Comparison of ENCODE assay signal across 22 cellular contexts in the genomic region with DNA sequence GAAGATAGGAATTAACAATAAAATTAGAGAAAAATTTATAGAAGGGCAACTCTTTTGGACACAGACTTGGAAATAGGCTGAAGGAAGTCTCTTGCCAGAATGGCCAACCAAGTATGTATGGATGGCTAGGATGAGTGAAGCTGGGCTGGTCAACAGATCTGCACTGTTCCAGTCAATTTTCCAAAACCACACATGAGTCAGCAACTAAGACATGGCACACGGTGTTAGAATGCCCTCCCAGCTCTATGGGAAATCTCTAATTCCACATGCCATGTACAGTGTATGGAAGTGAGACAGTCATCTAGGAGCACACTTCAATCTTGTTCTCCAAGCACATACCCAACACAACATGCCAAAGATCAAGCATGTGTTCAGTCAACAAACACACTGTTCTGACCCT.
"Had no signal": no experiment of that assay in that cellular context is flagged by ENCODE, and none has a peak within 500 bp of the region (broad histone marks: within the 10 kb centered on the region; RNA-seq: fewer than 3 reads in every experiment).

No MANE protein-coding gene starts in this region.

- H3K27ac Mint-ChIP-seq: activated naive CD4-positive, alpha-beta T cell treated with anti-CD3 and anti-CD28 coated beads for 36 hours; activated naive CD8-positive, alpha-beta T cell treated with anti-CD3 and anti-CD28 coated beads, Interleukin-2, amount 50 U/mL, for 24 hours; activated T-helper 2 cell treated with anti-CD3 and anti-CD28 coated beads, Interferon-gamma antibody, Interleukin-2, Interleukin-4, amounts not matched to agents 10 μg/mL and 5 μg/mL and 100 μg/mL, durations not matched to agents 14 hours and 24 hours and 36 hours; memory B cell; naive thymus-derived CD8-positive, alpha-beta T cell; stimulated activated naive CD8-positive, alpha-beta T cell treated with anti-CD3 and anti-CD28 coated beads, Interleukin-15, amount 100 ng/mL, for 72 hours had no signal

- H3K36me3 Mint-ChIP-seq: memory B cell; naive thymus-derived CD8-positive, alpha-beta T cell had no signal

- H3K27me3 ChIP-seq: body of pancreas, gastroesophageal sphincter, hepatocyte, pancreas, testis had no signal

- DNase-seq: activated CD4-positive, alpha-beta T cell treated with anti-CD3 and anti-CD28 coated beads for 1 hour; activated CD4-positive, alpha-beta T cell treated with anti-CD3 and anti-CD28 coated beads, Interleukin-2, amount 50 U/mL, for 4 hours; activated naive CD4-positive, alpha-beta T cell treated with anti-CD3 and anti-CD28 coated beads for 36 hours; activated naive CD8-positive, alpha-beta T cell treated with anti-CD3 and anti-CD28 coated beads, Interleukin-2, amount 50 U/mL, for 24 hours; activated T-cell treated with anti-CD3 and anti-CD28 coated beads, Interleukin-2, amount 50 U/mL, for 1 hour; body of pancreas; cortex of kidney; effector CD4-positive, alpha-beta T cell; kidney; left ventricle myocardium inferior; mucosa of descending colon; naive thymus-derived CD8-positive, alpha-beta T cell; pancreas; stimulated activated CD4-positive, alpha-beta T cell treated with anti-CD3 and anti-CD28 coated beads, Interleukin-1b, Interleukin-23, amount 100 ng/mL, for 48 hours; stimulated activated naive CD8-positive, alpha-beta T cell treated with anti-CD3 and anti-CD28 coated beads, Interleukin-15, amount 100 ng/mL, for 72 hours; testis had no signal

- H3K27me3 Mint-ChIP-seq: activated naive CD8-positive, alpha-beta T cell treated with anti-CD3 and anti-CD28 coated beads, Interleukin-2, amount 50 U/mL, for 24 hours; central memory CD8-positive, alpha-beta T cell; memory B cell; stimulated activated naive CD8-positive, alpha-beta T cell treated with anti-CD3 and anti-CD28 coated beads, Interleukin-15, amount 100 ng/mL, for 72 hours had no signal

- H3K4me3 Mint-ChIP-seq: activated naive CD4-positive, alpha-beta T cell treated with anti-CD3 and anti-CD28 coated beads for 36 hours; activated naive CD8-positive, alpha-beta T cell treated with anti-CD3 and anti-CD28 coated beads, Interleukin-2, amount 50 U/mL, for 24 hours; central memory CD8-positive, alpha-beta T cell; memory B cell; naive thymus-derived CD8-positive, alpha-beta T cell; stimulated activated naive CD8-positive, alpha-beta T cell treated with anti-CD3 and anti-CD28 coated beads, Interleukin-15, amount 100 ng/mL, for 72 hours had no signal

- H3K4me1 ChIP-seq: body of pancreas, left ventricle myocardium inferior had no signal

- H3K27ac ChIP-seq: body of pancreas, gastroesophageal sphincter, hepatocyte, left ventricle myocardium inferior, pancreas, testis, VCaP had no signal

- H3K4me1 Mint-ChIP-seq: activated naive CD8-positive, alpha-beta T cell treated with anti-CD3 and anti-CD28 coated beads, Interleukin-2, amount 50 U/mL, for 24 hours; central memory CD8-positive, alpha-beta T cell; memory B cell; stimulated activated naive CD8-positive, alpha-beta T cell treated with anti-CD3 and anti-CD28 coated beads, Interleukin-15, amount 100 ng/mL, for 72 hours had no signal

- H3K4me2 ChIP-seq: hepatocyte had no signal

- H3K79me2 ChIP-seq: hepatocyte had no signal

- H3K9me3 ChIP-seq: body of pancreas, gastroesophageal sphincter, left ventricle myocardium inferior, mucosa of descending colon, pancreas, testis had no signal

- H3K36me3 ChIP-seq: gastroesophageal sphincter, left ventricle myocardium inferior, pancreas had no signal

- H2AFZ ChIP-seq: hepatocyte had no signal

- H3K9me3 Mint-ChIP-seq: activated naive CD4-positive, alpha-beta T cell treated with anti-CD3 and anti-CD28 coated beads for 36 hours; activated naive CD8-positive, alpha-beta T cell treated with anti-CD3 and anti-CD28 coated beads, Interleukin-2, amount 50 U/mL, for 24 hours; activated T-helper 2 cell treated with anti-CD3 and anti-CD28 coated beads, Interferon-gamma antibody, Interleukin-2, Interleukin-4, amounts not matched to agents 10 μg/mL and 5 μg/mL and 100 μg/mL, durations not matched to agents 14 hours and 24 hours and 36 hours; central memory CD8-positive, alpha-beta T cell; memory B cell; naive thymus-derived CD8-positive, alpha-beta T cell; stimulated activated naive CD8-positive, alpha-beta T cell treated with anti-CD3 and anti-CD28 coated beads, Interleukin-15, amount 100 ng/mL, for 72 hours had no signal

- H3K4me3 ChIP-seq: body of pancreas, gastroesophageal sphincter, hepatocyte, left ventricle myocardium inferior, mucosa of descending colon, pancreas, testis had no signal
